Comparison of ENCODE assay signal across 18 cellular contexts in the genomic region with DNA sequence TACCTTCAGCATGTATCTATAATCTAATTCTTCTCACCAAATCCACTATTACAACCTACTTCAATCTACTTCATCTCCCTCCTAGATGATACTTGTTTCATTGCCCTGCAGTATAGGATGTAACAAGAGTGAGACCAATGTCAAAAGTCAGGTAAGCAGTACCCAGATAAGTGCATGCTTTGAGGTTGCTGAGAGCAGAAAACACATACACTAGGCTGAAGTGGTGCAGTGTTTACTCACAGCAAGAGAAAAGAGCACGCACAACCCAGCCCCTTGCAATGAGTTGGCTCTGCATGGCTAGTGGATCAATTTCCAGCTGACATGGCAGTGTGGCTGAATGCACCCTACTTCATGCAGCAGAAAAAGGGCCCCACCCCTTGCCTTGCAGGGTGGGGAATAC.
DNase-seq lines count a peak whose midpoint lies in the region; ATAC-seq and TF ChIP-seq lines count a peak whose summit lies in the region.
"Had no signal": no experiment of that assay in that cellular context is flagged by ENCODE, and none has a peak within 500 bp of the region (broad histone marks: within the 10 kb centered on the region; RNA-seq: fewer than 3 reads in every experiment).

No MANE protein-coding gene starts in this region.

- ATAC-seq in natural killer cell treated with Interleukin-12 subunit alpha and Interleukin-12 subunit beta and Interleukin-15 and Interleukin-18, amount 100 ng/mL, for 72 hours: no peak
- ATAC-seq in HG02885 (IDR thresholded peaks at IDR 0.05; ENCODE audit: poor library complexity, unreplicated experiment): no peak
- ATAC-seq: HepG2 had no signal

- H3K27ac Mint-ChIP-seq in natural killer cell treated with Interleukin-12 subunit alpha and Interleukin-12 subunit beta and Interleukin-15 and Interleukin-18, amount 100 ng/mL, for 72 hours: no peak overlapping the region
- H3K27ac Mint-ChIP-seq: CD8-positive, alpha-beta memory T cell; H9 had no signal

- DNase-seq in NCI-H1417 (lab: John Stamatoyannopoulos, UW): peak in 2 of 3 experiments; percentile 19 to 28
- DNase-seq in NCI-H1417 treated with DMSO at 0.1 percent for 48 hours (lab: John Stamatoyannopoulos, UW): no peak
- peak; percentile 70 for DNase-seq in DMS53 (lab: John Stamatoyannopoulos, UW)
- DNase-seq in NCI-H2029 (lab: John Stamatoyannopoulos, UW): peak; percentile 59
- DNase-seq in NCI-H774 (lab: John Stamatoyannopoulos, UW): peak; percentile 66
- no peak for DNase-seq in natural killer cell treated with Interleukin-12 subunit alpha and Interleukin-12 subunit beta and Interleukin-15 and Interleukin-18, amount 100 ng/mL, for 72 hours (ENCODE audit: low spot score)
- no peak for DNase-seq in RWPE1 (ENCODE audit: low spot score)
- DNase-seq: 8988T; AML-193; Caco-2; CD8-positive, alpha-beta memory T cell; DMS79 treated with DMSO at 0.1 percent for 48 hours; EL; GOT3; H9 had no signal

- no peaks in the 10 kb centered on the region for H3K27me3 Mint-ChIP-seq in natural killer cell treated with Interleukin-12 subunit alpha and Interleukin-12 subunit beta and Interleukin-15 and Interleukin-18, amount 100 ng/mL, for 72 hours
- H3K27me3 Mint-ChIP-seq: CD8-positive, alpha-beta memory T cell had no signal

- CTCF ChIA-PET in RWPE1 (lab: Yijun Ruan, JAX): no interaction called here

- H3K27ac ChIP-seq in RWPE1: no peak overlapping the region
- H3K27ac ChIP-seq: BLaER1 had no signal

- peaks cover 19% of the 10 kb centered on the region for H3K36me3 Mint-ChIP-seq in natural killer cell treated with Interleukin-12 subunit alpha and Interleukin-12 subunit beta and Interleukin-15 and Interleukin-18, amount 100 ng/mL, for 72 hours
- H3K36me3 Mint-ChIP-seq: CD8-positive, alpha-beta memory T cell had no signal

- H3K9me3 Mint-ChIP-seq in natural killer cell treated with Interleukin-12 subunit alpha and Interleukin-12 subunit beta and Interleukin-15 and Interleukin-18, amount 100 ng/mL, for 72 hours: peaks cover 29% of the 10 kb centered on the region

- H3K4me3 Mint-ChIP-seq in natural killer cell treated with Interleukin-12 subunit alpha and Interleukin-12 subunit beta and Interleukin-15 and Interleukin-18, amount 100 ng/mL, for 72 hours: no peak overlapping the region
- H3K4me3 Mint-ChIP-seq: CD8-positive, alpha-beta memory T cell; H9 had no signal

- POLR2A ChIA-PET in RWPE1 (lab: Yijun Ruan, JAX; ENCODE audit: low non-redundant PET): no interaction called here

- no peak for TF ChIP-seq CTCF in RWPE1 (conservative IDR thresholded peaks at IDR 0.05; ENCODE audit: low read depth)

- H3K4me1 Mint-ChIP-seq in natural killer cell treated with Interleukin-12 subunit alpha and Interleukin-12 subunit beta and Interleukin-15 and Interleukin-18, amount 100 ng/mL, for 72 hours (ENCODE audit: low read depth in 2 of 2): no peaks in the 10 kb centered on the region
- H3K4me1 Mint-ChIP-seq: CD8-positive, alpha-beta memory T cell had no signal

Comparison
In these comparisons a context has a peak if more than half of its experiments do, and no peak if none do; other contexts are left out.
1. DNase-seq: peak in NCI-H1417 (2 of 3), DMS53 (single experiment), NCI-H2029 (single experiment) and NCI-H774 (single experiment); none in NCI-H1417 treated with DMSO at 0.1 percent for 48 hours (single experiment), natural killer cell treated with Interleukin-12 subunit alpha and Interleukin-12 subunit beta and Interleukin-15 and Interleukin-18, amount 100 ng/mL, for 72 hours (single experiment) and RWPE1 (single experiment).